ENCODE assay signal across 8 cellular contexts in genomic region chr7:150388709-150389531, GRCh38. TPM values are rescaled to one million over a fixed set of nuclear protein-coding genes. Genes with fewer than 3 reads are reported as not detected.
DNase-seq lines count a peak whose midpoint lies in the region; ATAC-seq and TF ChIP-seq lines count a peak whose summit lies in the region.

No MANE protein-coding gene starts in this region.

- H3K36me3 Mint-ChIP-seq in activated CD8-positive, alpha-beta T cell treated with anti-CD3 and anti-CD28 coated beads for 36 hours (ENCODE audit: low read depth): peaks cover 2% of the 10 kb centered on the region

- ATAC-seq in GM19395 (IDR thresholded peaks at IDR 0.05; ENCODE audit: unreplicated experiment) (no peak), GM18858 (IDR thresholded peaks at IDR 0.05; ENCODE audit: unreplicated experiment) (no peak)
- ATAC-seq in activated CD8-positive, alpha-beta T cell treated with anti-CD3 and anti-CD28 coated beads for 36 hours: no peak

- CTCF ChIA-PET in activated CD8-positive, alpha-beta T cell treated with anti-CD3 and anti-CD28 coated beads for 36 hours (lab: Charles Lee): no interaction called here

- POLR2A ChIA-PET in activated CD8-positive, alpha-beta T cell treated with anti-CD3 and anti-CD28 coated beads for 36 hours (lab: Charles Lee): no interaction called here

- no peak overlapping the region for H3K27ac Mint-ChIP-seq in activated CD8-positive, alpha-beta T cell treated with anti-CD3 and anti-CD28 coated beads for 36 hours

- H3K27me3 Mint-ChIP-seq in activated CD8-positive, alpha-beta T cell treated with anti-CD3 and anti-CD28 coated beads for 36 hours: no peaks in the 10 kb centered on the region

- DNase-seq in Daoy (ENCODE audit: low read depth): peak; percentile 70
- peak; percentile 66 for DNase-seq in SIG-M5 (lab: John Stamatoyannopoulos, UW)
- peak; percentile 46 for DNase-seq in foreskin melanocyte
- peak; percentile 86 for DNase-seq in pons (ENCODE audit: low spot score)
- DNase-seq in kidney glomerular epithelial cell (lab: John Stamatoyannopoulos, UW): no peak
- no peak for DNase-seq in activated CD8-positive, alpha-beta T cell treated with anti-CD3 and anti-CD28 coated beads for 36 hours

- intact Hi-C loops in activated CD8-positive, alpha-beta T cell treated with anti-CD3 and anti-CD28 coated beads for 36 hours (cut with micrococcal nuclease): no loop called here

- H3K9me3 Mint-ChIP-seq in activated CD8-positive, alpha-beta T cell treated with anti-CD3 and anti-CD28 coated beads for 36 hours: no peaks in the 10 kb centered on the region

- TF ChIP-seq CTCF in activated CD8-positive, alpha-beta T cell treated with anti-CD3 and anti-CD28 coated beads for 36 hours (IDR thresholded peaks at IDR 0.05): no peak

- H3K4me1 Mint-ChIP-seq in activated CD8-positive, alpha-beta T cell treated with anti-CD3 and anti-CD28 coated beads for 36 hours (ENCODE audit: low read depth): no peaks in the 10 kb centered on the region

- H3K4me3 Mint-ChIP-seq in activated CD8-positive, alpha-beta T cell treated with anti-CD3 and anti-CD28 coated beads for 36 hours: no peak overlapping the region

RNA-seq across cellular contexts. Expression of gene ZNF775, which starts 9.8 kb away (rescaled TPM):
- 9.1 and 18.2 TPM in 2 replicates for total RNA-seq in Daoy (2014; rRNA removed; shearing (Covaris generic))
- total RNA-seq in activated CD8-positive, alpha-beta T cell treated with anti-CD3 and anti-CD28 coated beads for 36 hours: 1 to 10 TPM; 4.7 to 4.9 TPM

RNA-seq across cellular contexts. Expression of gene REPIN1, which starts 20.3 kb away (rescaled TPM):
- total RNA-seq in Daoy (2014; rRNA removed; shearing (Covaris generic)): 129 and 131 TPM in 2 replicates
- total RNA-seq in activated CD8-positive, alpha-beta T cell treated with anti-CD3 and anti-CD28 coated beads for 36 hours: 10 to 100 TPM; 56.0 to 59.2 TPM

RNA-seq across cellular contexts. Expression of gene RARRES2, which starts 47.5 kb away (rescaled TPM):
- 3.9 and 11.8 TPM in 2 replicates for total RNA-seq in Daoy (2014; rRNA removed; shearing (Covaris generic))
- not detected for total RNA-seq in activated CD8-positive, alpha-beta T cell treated with anti-CD3 and anti-CD28 coated beads for 36 hours

Comparison
In these comparisons a context has a peak if more than half of its experiments do, and no peak if none do; other contexts are left out.
1. DNase-seq: peak in Daoy (single experiment), SIG-M5 (single experiment), foreskin melanocyte (single experiment) and pons (single experiment); none in kidney glomerular epithelial cell (single experiment) and activated CD8-positive, alpha-beta T cell treated with anti-CD3 and anti-CD28 coated beads for 36 hours (single experiment).